In the genomic region with DNA sequence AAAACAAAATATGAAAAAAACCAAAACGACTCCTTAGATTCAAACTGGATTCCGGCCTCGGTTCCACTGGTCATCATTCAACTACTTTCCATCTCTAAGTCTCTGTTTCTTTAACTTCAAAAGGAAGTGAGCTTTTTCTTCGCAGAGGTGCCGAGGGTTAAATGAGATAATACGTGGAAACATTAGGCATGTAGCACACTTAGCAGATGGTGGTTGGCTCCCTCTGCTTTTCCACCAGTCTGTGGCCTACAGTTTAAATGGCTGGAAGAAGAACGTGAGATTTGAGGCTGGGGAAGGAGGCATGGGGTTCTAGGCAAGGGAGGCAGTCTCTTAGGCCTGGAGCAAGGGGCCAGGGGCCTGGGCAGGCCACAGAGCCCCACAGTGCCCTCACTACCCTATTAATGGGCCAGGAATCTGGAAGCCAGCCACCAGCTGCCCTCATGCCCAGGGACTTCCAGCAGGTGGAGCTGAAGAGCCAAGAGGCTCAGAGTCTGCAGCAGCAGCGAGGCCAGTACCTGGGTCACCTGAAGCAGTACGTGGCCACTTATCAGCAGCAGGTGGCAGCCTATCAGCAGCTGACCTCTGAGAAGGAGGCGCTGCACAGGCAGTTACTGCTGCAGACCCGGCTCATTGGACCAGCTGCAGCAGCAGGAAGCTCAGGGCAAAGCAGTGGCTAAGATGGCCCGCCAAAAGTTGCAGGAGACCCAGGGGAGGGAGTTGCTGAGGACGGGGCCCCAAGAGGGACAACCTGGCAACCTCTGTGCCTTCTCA, we compare ENCODE assay signal across 8 cellular contexts. TPM values are rescaled to one million over a fixed set of nuclear protein-coding genes. Genes with fewer than 3 reads are reported as not detected.
DNase-seq lines count a peak whose midpoint lies in the region; ATAC-seq lines count a peak whose summit lies in the region.
"Not testable (repeated sequence)": the region's sequence is repeated elsewhere in the genome, so short reads cannot be mapped to it uniquely, and the experiment has no call there.

No MANE protein-coding gene starts in this region.

- not testable (repeated sequence) for H3K27ac Mint-ChIP-seq in activated T-helper 17 cell treated with anti-CD3 and anti-CD28 coated beads, Interleukin-2, amount 50 U/mL, for 72 hours

- 43 to 49% methylated on average over 13 of the region's 13 CpGs for WGBS in GM23248 (ENCODE audit: low coverage in 1 of 2, low lambda C conversion rate in 2 of 2, missing lambda C conversion rate in 2 of 2), 2 experiments

- not testable (repeated sequence) for H3K9ac ChIP-seq in GM23248

- not testable (repeated sequence) for H3K36me3 ChIP-seq in GM23248 (ENCODE audit: low read depth)

- H3K79me2 ChIP-seq in GM23248 (ENCODE audit: insufficient read depth) = not testable (repeated sequence)

- H3K9me3 Mint-ChIP-seq in activated T-helper 17 cell treated with anti-CD3 and anti-CD28 coated beads, Interleukin-2, amount 50 U/mL, for 72 hours = not testable (repeated sequence)

- peak; percentile 40 for ATAC-seq in activated T-helper 17 cell treated with anti-CD3 and anti-CD28 coated beads, Interleukin-2, amount 50 U/mL, for 72 hours (replicated peaks)
- ATAC-seq in esophagus mucosa = peak; percentile 91

- not testable (repeated sequence) for H3K27me3 Mint-ChIP-seq in activated T-helper 17 cell treated with anti-CD3 and anti-CD28 coated beads, Interleukin-2, amount 50 U/mL, for 72 hours

- not testable (repeated sequence) for H2AFZ ChIP-seq in GM23248

- not testable (repeated sequence) for H3K4me2 ChIP-seq in GM23248 (ENCODE audit: unreplicated experiment)

- H3K4me3 Mint-ChIP-seq in activated T-helper 17 cell treated with anti-CD3 and anti-CD28 coated beads, Interleukin-2, amount 50 U/mL, for 72 hours = not testable (repeated sequence)

- DNase-seq in AG08396 (ENCODE audit: low spot score) (peak; percentile 31), GM23248 (peak; percentile 72), NCI-H2081 (lab: John Stamatoyannopoulos, UW) (peak; percentile 84 to 88), SW 1271 (lab: John Stamatoyannopoulos, UW) (peak; percentile 54 to 67), medulla oblongata (ENCODE audit: extremely low spot score) (peak; percentile 75)
- DNase-seq in stimulated activated CD4-positive, alpha-beta T cell treated with anti-CD3 and anti-CD28 coated beads, Interleukin-4, amount 100 ng/mL, for 1 hour = peak; percentile 74

- not testable (repeated sequence) for H3K9me3 ChIP-seq in GM23248 (ENCODE audit: low read depth)

- H3K27me3 ChIP-seq in GM23248 (replicated peaks; ENCODE audit: insufficient read depth) = not testable (repeated sequence)

- H4K20me1 ChIP-seq in GM23248 (ENCODE audit: insufficient read depth) = not testable (repeated sequence)

- not testable (repeated sequence) for H3K36me3 Mint-ChIP-seq in activated T-helper 17 cell treated with anti-CD3 and anti-CD28 coated beads, Interleukin-2, amount 50 U/mL, for 72 hours (ENCODE audit: low read depth)

- not testable (repeated sequence) for H3K27ac ChIP-seq in GM23248

- H3K9me2 ChIP-seq in GM23248 (ENCODE audit: insufficient read depth) = not testable (repeated sequence)

- in situ Hi-C loops in GM23248 (cut with MboI) = not testable (repeated sequence)

- not testable (repeated sequence) for H3K4me1 Mint-ChIP-seq in activated T-helper 17 cell treated with anti-CD3 and anti-CD28 coated beads, Interleukin-2, amount 50 U/mL, for 72 hours

- not testable (repeated sequence) for H3F3A ChIP-seq in GM23248 (ENCODE audit: insufficient read depth)

- not testable (repeated sequence) for H3K4me1 ChIP-seq in GM23248 (ENCODE audit: insufficient read depth)

- not testable (repeated sequence) for H3K4me3 ChIP-seq in GM23248

RNA-seq across cellular contexts. Expression of gene NGRN, which starts 27.8 kb away (rescaled TPM):
- 98.8 and 122 TPM in 2 replicates for total RNA-seq in GM23248 (2014; rRNA removed; shearing (Covaris generic))
- polyA plus RNA-seq in GM23248 (2016; fragmentation: Nextera tagmentation; extraction: Ambion mirVana) = 99.5 and 107 TPM in 2 replicates
- total RNA-seq in activated T-helper 17 cell treated with anti-CD3 and anti-CD28 coated beads, Interleukin-2, amount 50 U/mL, for 72 hours = 10 to 100 TPM; 22.4 to 31.1 TPM
- 41.0 TPM for total RNA-seq in esophagus mucosa

RNA-seq across cellular contexts. Expression of gene TTLL13, which starts 43.9 kb away (rescaled TPM):
- total RNA-seq in GM23248 (2014; rRNA removed; shearing (Covaris generic)) = not detected in 2 replicates
- polyA plus RNA-seq in GM23248 (2016; fragmentation: Nextera tagmentation; extraction: Ambion mirVana) = not detected in 2 replicates
- total RNA-seq in activated T-helper 17 cell treated with anti-CD3 and anti-CD28 coated beads, Interleukin-2, amount 50 U/mL, for 72 hours = 1 to 10 TPM in 1 of 2 donors, not detected in 1; 1.3 TPM
- total RNA-seq in esophagus mucosa = not detected

RNA-seq across cellular contexts. Expression of gene ZNF774, which starts 58.9 kb away (rescaled TPM):
- 0.22 and 0.51 TPM in 2 replicates for total RNA-seq in GM23248 (2014; rRNA removed; shearing (Covaris generic))
- 0.66 and 1.6 TPM in 2 replicates for polyA plus RNA-seq in GM23248 (2016; fragmentation: Nextera tagmentation; extraction: Ambion mirVana)
- under 1 TPM; 0.69 to 0.82 TPM for total RNA-seq in activated T-helper 17 cell treated with anti-CD3 and anti-CD28 coated beads, Interleukin-2, amount 50 U/mL, for 72 hours
- total RNA-seq in esophagus mucosa = 2.4 TPM

RNA-seq across cellular contexts. Expression of gene GDPGP1, which starts 59.2 kb away (rescaled TPM):
- 9.0 TPM in 2 replicates for total RNA-seq in GM23248 (2014; rRNA removed; shearing (Covaris generic))
- polyA plus RNA-seq in GM23248 (2016; fragmentation: Nextera tagmentation; extraction: Ambion mirVana) = 1.3 TPM in 2 replicates
- total RNA-seq in activated T-helper 17 cell treated with anti-CD3 and anti-CD28 coated beads, Interleukin-2, amount 50 U/mL, for 72 hours = 1 to 10 TPM; 8.2 to 9.4 TPM
- total RNA-seq in esophagus mucosa = 6.5 TPM

RNA-seq across cellular contexts. Expression of gene CIB1, which starts 59.5 kb away (rescaled TPM):
- 30.7 and 45.8 TPM in 2 replicates for total RNA-seq in GM23248 (2014; rRNA removed; shearing (Covaris generic))
- polyA plus RNA-seq in GM23248 (2016; fragmentation: Nextera tagmentation; extraction: Ambion mirVana) = 123 and 129 TPM in 2 replicates
- total RNA-seq in activated T-helper 17 cell treated with anti-CD3 and anti-CD28 coated beads, Interleukin-2, amount 50 U/mL, for 72 hours = 100 to 1,000 TPM; 128 to 163 TPM
- 118 TPM for total RNA-seq in esophagus mucosa

Comparison
In these comparisons a context has a peak if more than half of its experiments do, and no peak if none do; other contexts are left out.
1. DNase-seq: peak in every context shown above with its lines; median percentile 86 in NCI-H2081; 75 in medulla oblongata; 74 in stimulated activated CD4-positive, alpha-beta T cell treated with anti-CD3 and anti-CD28 coated beads, Interleukin-4, amount 100 ng/mL, for 1 hour; 72 in GM23248; 60 in SW 1271; 31 in AG08396.